ENCODE assay signal across 1 cellular context in genomic region chr3:146796078-146796477, GRCh38.
TF ChIP-seq lines count a peak whose summit lies in the region.

No MANE protein-coding gene starts in this region.

TF ChIP-seq in GM23338, 12 proteins besides CTCF, POLR2A, EP300 and RAD21 (continued from another document):
- TF ChIP-seq ZNF462 (CRISPR knock-in tag; IDR thresholded peaks at IDR 0.05) (no peak), POLR2AphosphoS5 (IDR thresholded peaks at IDR 0.05; ENCODE audit: low read depth) (no peak), JUNB (IDR thresholded peaks at IDR 0.05; ENCODE audit: unreplicated experiment) (no peak)
